9 cellular contexts compared by ENCODE assay signal in genomic region chr6:16132909-16133308, GRCh38. TPM values are rescaled to one million over a fixed set of nuclear protein-coding genes. Genes with fewer than 3 reads are reported as not detected.
DNase-seq lines count a peak whose midpoint lies in the region; ATAC-seq lines count a peak whose summit lies in the region.
"Had no signal": no experiment of that assay in that cellular context is flagged by ENCODE, and none has a peak within 500 bp of the region (broad histone marks: within the 10 kb centered on the region; RNA-seq: fewer than 3 reads in every experiment).

No MANE protein-coding gene starts in this region.

- H3K27me3 Mint-ChIP-seq in activated CD8-positive, alpha-beta memory T cell treated with anti-CD3 and anti-CD28 coated beads, Interleukin-2, amount 10 ng/mL, durations not matched to agents 7 days and 5 days = peaks cover under 1% of the 10 kb centered on the region
- H3K27me3 Mint-ChIP-seq in T-cell = no peaks in the 10 kb centered on the region

- ATAC-seq in activated CD8-positive, alpha-beta memory T cell treated with anti-CD3 and anti-CD28 coated beads, Interleukin-2, amount 10 ng/mL, durations not matched to agents 7 days and 5 days = no peak
- ATAC-seq in T-cell (replicated peaks in 1 of 4) = no peak

- H3K9me3 ChIP-seq in iPS-18a (ENCODE audit: control insufficient read depth, low read depth, low read length) (no peaks in the 10 kb centered on the region), subcutaneous abdominal adipose tissue (ENCODE audit: control insufficient read depth in 5 of 5, low read length in 5 of 5) (no peaks in the 10 kb centered on the region)

- H3K27ac ChIP-seq in iPS-18a (ENCODE audit: low read length) (no peak overlapping the region), subcutaneous abdominal adipose tissue (ENCODE audit: low read depth, low read length) (peak overlapping the region; percentile 64)
- H3K27ac ChIP-seq: C4-2B had no signal

- H3K36me3 ChIP-seq in iPS-18a (ENCODE audit: control insufficient read depth, low read depth, low read length) = peaks cover 36% of the 10 kb centered on the region
- H3K36me3 ChIP-seq in subcutaneous abdominal adipose tissue (ENCODE audit: control insufficient read depth in 5 of 5, insufficient read depth in 5 of 5, low read length in 5 of 5) = peaks cover 0 to 9% (median 4%) of the 10 kb centered on the region in 5 donors

- H3K27me3 ChIP-seq in iPS-18a (ENCODE audit: control insufficient read depth, insufficient read depth, low read length) = peaks cover under 1% of the 10 kb centered on the region
- H3K27me3 ChIP-seq in subcutaneous abdominal adipose tissue (ENCODE audit: control insufficient read depth in 5 of 5, insufficient read depth in 4 of 5, low read length in 5 of 5) = no peaks in the 10 kb centered on the region

- H3K4me3 ChIP-seq in iPS-18a (ENCODE audit: low read length) (peak overlapping the region; percentile 87), subcutaneous abdominal adipose tissue (ENCODE audit: low read depth in 1 of 5, low read length in 5 of 5) (peak overlapping the region in 3 of 5 donors; percentile 5 to 99 (median 55))

- H3K9me3 Mint-ChIP-seq in activated CD8-positive, alpha-beta memory T cell treated with anti-CD3 and anti-CD28 coated beads, Interleukin-2, amount 10 ng/mL, durations not matched to agents 7 days and 5 days (ENCODE audit: low read depth) = no peaks in the 10 kb centered on the region
- no peaks in the 10 kb centered on the region for H3K9me3 Mint-ChIP-seq in T-cell

- no peak for DNase-seq in activated CD8-positive, alpha-beta memory T cell treated with anti-CD3 and anti-CD28 coated beads, Interleukin-2, amount 10 ng/mL, durations not matched to agents 7 days and 5 days
- DNase-seq in activated CD8-positive, alpha-beta memory T cell treated with anti-CD3 and anti-CD28 coated beads for 24 hours = no peak
- no peak for DNase-seq in T-cell
- DNase-seq in effector CD8-positive, alpha-beta T cell (lab: John Stamatoyannopoulos, UW) = no peak
- no peak for DNase-seq in NCI-H226
- no peak for DNase-seq in NCI-H2196 (lab: John Stamatoyannopoulos, UW; ENCODE audit: unreplicated experiment)

- H3K4me1 Mint-ChIP-seq in activated CD8-positive, alpha-beta memory T cell treated with anti-CD3 and anti-CD28 coated beads, Interleukin-2, amount 10 ng/mL, durations not matched to agents 7 days and 5 days = peaks cover 63% of the 10 kb centered on the region
- H3K4me1 Mint-ChIP-seq in T-cell = peaks cover 70 to 80% (median 74%) of the 10 kb centered on the region in 3 donors

- POLR2A ChIA-PET in T-cell (lab: Charles Lee) = interaction anchor here (1.0 to 3.8 kb wide), 2 partner anchors 11 to 47 kb away, joined by 3 to 25 read pairs; no protein-coding TSS in a partner anchor

- peaks cover 28% of the 10 kb centered on the region for H3K4me1 ChIP-seq in iPS-18a (ENCODE audit: control insufficient read depth, low read depth, low read length)
- H3K4me1 ChIP-seq in subcutaneous abdominal adipose tissue (ENCODE audit: control insufficient read depth in 5 of 5, insufficient read depth in 5 of 5, low read length in 5 of 5) = peaks cover 12 to 78% (median 78%) of the 10 kb centered on the region in 5 donors

- H3K9ac ChIP-seq in iPS-18a (ENCODE audit: low read length) (no peak overlapping the region), subcutaneous abdominal adipose tissue (ENCODE audit: low read length in 5 of 5) (peak overlapping the region in 3 of 5 donors; percentile 14 to 56 (median 46))

- H3K4me3 Mint-ChIP-seq in activated CD8-positive, alpha-beta memory T cell treated with anti-CD3 and anti-CD28 coated beads, Interleukin-2, amount 10 ng/mL, durations not matched to agents 7 days and 5 days = no peak overlapping the region
- H3K4me3 Mint-ChIP-seq in T-cell = peak overlapping the region; percentile 31 to 94 (median 39)

- CTCF ChIA-PET in activated CD8-positive, alpha-beta memory T cell treated with anti-CD3 and anti-CD28 coated beads, Interleukin-2, amount 10 ng/mL, durations not matched to agents 7 days and 5 days (lab: Charles Lee) = interaction anchor here (1.5 to 4.8 kb wide), 2 partner anchors 50 to 441 kb away, joined by 4 to 32 read pairs; no protein-coding TSS in a partner anchor
- CTCF ChIA-PET in T-cell (lab: Charles Lee) = interaction anchor here (0.6 to 4.7 kb wide), 2 partner anchors 48 to 1582 kb away, joined by 12 to 22 read pairs; no protein-coding TSS in a partner anchor

- peaks cover 25% of the 10 kb centered on the region for H3K36me3 Mint-ChIP-seq in activated CD8-positive, alpha-beta memory T cell treated with anti-CD3 and anti-CD28 coated beads, Interleukin-2, amount 10 ng/mL, durations not matched to agents 7 days and 5 days
- H3K36me3 Mint-ChIP-seq in T-cell = peaks cover 14% of the 10 kb centered on the region

- H3K27ac Mint-ChIP-seq in activated CD8-positive, alpha-beta memory T cell treated with anti-CD3 and anti-CD28 coated beads, Interleukin-2, amount 10 ng/mL, durations not matched to agents 7 days and 5 days = peak overlapping the region; percentile 41
- H3K27ac Mint-ChIP-seq in T-cell = peak overlapping the region; percentile 3 to 29

RNA-seq across cellular contexts. Expression of gene MYLIP, which starts 4.0 kb away (rescaled TPM):
- total RNA-seq in activated CD8-positive, alpha-beta memory T cell treated with anti-CD3 and anti-CD28 coated beads, Interleukin-2, amount 10 ng/mL, durations not matched to agents 7 days and 5 days = 10 to 100 TPM in 1 of 2 experiments, 1 to 10 TPM in 1; 9.1 to 14.8 TPM
- 100 to 1,000 TPM in 2 of 5 donors, 10 to 100 TPM in 3; 18.4 to 210 (median 19.9) TPM for total RNA-seq in T-cell
